13 cellular contexts compared by ENCODE assay signal in the genomic region with DNA sequence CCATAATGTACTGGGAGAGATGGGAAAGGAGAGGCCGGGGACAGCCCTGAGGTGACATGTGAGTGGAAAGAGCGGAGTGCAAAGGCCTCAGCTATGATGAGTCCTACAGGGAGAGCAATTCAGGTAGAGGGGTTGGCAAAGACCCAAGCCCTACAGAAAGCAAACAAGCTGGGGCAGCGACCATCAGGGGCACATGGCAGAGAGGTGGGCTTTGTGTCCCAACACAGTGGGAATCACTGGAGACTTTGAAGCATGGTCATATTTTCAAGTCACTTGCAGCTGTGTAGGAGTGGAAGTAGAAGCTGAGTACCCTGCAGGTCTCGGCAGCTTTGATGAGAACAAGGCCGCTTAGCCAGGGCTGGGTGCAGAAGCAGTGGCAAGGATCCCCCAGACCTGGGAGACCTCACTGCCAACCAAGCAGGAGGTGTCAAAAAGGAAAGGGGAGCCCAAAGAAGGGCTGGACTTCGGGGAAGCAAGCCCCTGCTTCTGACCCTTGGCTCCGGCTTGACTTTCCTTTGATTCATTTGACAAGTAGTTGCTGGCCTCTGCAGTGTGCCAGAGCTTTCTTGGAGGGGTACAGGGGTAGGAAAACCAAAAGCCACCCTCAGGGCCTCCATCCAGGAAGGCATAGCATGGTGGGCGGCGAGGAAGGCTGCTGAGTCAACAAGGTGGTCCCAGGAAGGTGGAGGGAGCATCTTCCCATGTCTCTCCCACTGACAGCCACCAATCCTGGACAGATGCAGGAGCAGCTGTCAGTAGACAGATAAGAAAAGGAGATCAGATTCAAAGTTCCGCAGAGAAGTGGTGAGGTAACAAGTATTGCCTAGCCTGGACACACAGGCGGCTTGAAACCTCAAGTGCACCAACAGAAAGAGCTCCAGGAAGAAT. TPM values are rescaled to one million over a fixed set of nuclear protein-coding genes. Genes with fewer than 3 reads are reported as not detected.
A peak's percentile ranks its signal among the peaks of the same experiment; 100 is the strongest.
DNase-seq lines count a peak whose midpoint lies in the region; ATAC-seq and TF ChIP-seq lines count a peak whose summit lies in the region.
"Had no signal": no experiment of that assay in that cellular context is flagged by ENCODE, and none has a peak within 500 bp of the region (broad histone marks: within the 10 kb centered on the region; RNA-seq: fewer than 3 reads in every experiment).

No MANE protein-coding gene starts in this region.

- in situ Hi-C loops in IMR-90 (cut with MboI; ENCODE audit: low sequenced_read_pairs), result loop anchor here (5.0 kb wide), 1 partner anchor 130 kb away; no protein-coding TSS in a partner anchor
- in situ Hi-C loops in gastrocnemius medialis (cut with MboI; ENCODE audit: low sequenced_read_pairs in 4 of 4), result no loop called here

- H3K27ac Mint-ChIP-seq in T-helper 1 cell treated with Interleukin-12 subunit alpha and Interleukin-12 subunit beta and Interleukin-4 antibody, amounts not matched to agents 30 μg/mL and 1 μg/mL, for 36 hours, result peak overlapping the region; percentile 31
- peak overlapping the region; percentile 23 for H3K27ac Mint-ChIP-seq in dendritic cell treated with granulocyte-macrophage colony-stimulating factor and Interleukin-4, amounts not matched to agents 40 ng/mL and 50 ng/mL, for 4 days

- H2BK120ac ChIP-seq in IMR-90 (ENCODE audit: low read depth, low read length), result no peak overlapping the region

- H2AK5ac ChIP-seq in IMR-90 (ENCODE audit: low read depth, low read length), result no peak overlapping the region

- no peak overlapping the region for H3K4me2 ChIP-seq in IMR-90 (ENCODE audit: low read depth, low read length)

- ATAC-seq in IMR-90 (ENCODE audit: low read depth) (no peak), gastrocnemius medialis (no peak)

- DNase-seq in T-helper 1 cell (no peak), IMR-90 (no peak), gastrocnemius medialis (peak in 1 of 2 donors; percentile 20), NOMO-1 treated with DMSO at 0.1 percent for 48 hours (lab: John Stamatoyannopoulos, UW; ENCODE audit: unreplicated experiment) (no peak), GM10266 (ENCODE audit: extremely low spot score) (no peak)
- DNase-seq in stimulated activated CD4-positive, alpha-beta T cell treated with anti-CD3 and anti-CD28 coated beads, Interleukin-4, amount 100 ng/mL, for 24 hours, result no peak
- DNase-seq: central memory CD4-positive, alpha-beta T cell; GF-D8; KBM-7; NCI-H446 treated with DMSO at 0.1 percent for 48 hours had no signal

- TF ChIP-seq CTCF in IMR-90 (conservative IDR thresholded peaks at IDR 0.05; ENCODE audit: low read depth, low read length), result no peak
- TF ChIP-seq CTCF in gastrocnemius medialis (IDR thresholded peaks at IDR 0.05 in 4 of 5, conservative IDR thresholded peaks at IDR 0.05 in 1 of 5), result no peak
- TF ChIP-seq CTCF in GM10266 (IDR thresholded peaks at IDR 0.05; ENCODE audit: control insufficient read depth, insufficient read depth, low read depth, missing control alignments), result no peak

- no peaks in the 10 kb centered on the region for H3K9me3 ChIP-seq in IMR-90 (ENCODE audit: control insufficient read depth, insufficient read depth, low read length)
- H3K9me3 ChIP-seq in gastrocnemius medialis, result no peaks in the 10 kb centered on the region

- CTCF ChIA-PET in IMR-90 (lab: Yijun Ruan, JAX), result interaction anchor here (0.5 to 0.9 kb wide), 2 partner anchors 47 to 240 kb away, joined by 3 to 5 read pairs; no protein-coding TSS in a partner anchor

- H3K4me1 ChIP-seq in IMR-90 (ENCODE audit: control insufficient read depth, insufficient read depth, low read length), result peaks cover 14% of the 10 kb centered on the region
- peaks cover 60 to 73% of the 10 kb centered on the region in 2 donors for H3K4me1 ChIP-seq in gastrocnemius medialis

- H3K4me3 Mint-ChIP-seq in T-helper 1 cell treated with Interleukin-12 subunit alpha and Interleukin-12 subunit beta and Interleukin-4 antibody, amounts not matched to agents 30 μg/mL and 1 μg/mL, for 36 hours, result no peak overlapping the region
- H3K4me3 Mint-ChIP-seq in dendritic cell treated with granulocyte-macrophage colony-stimulating factor and Interleukin-4, amounts not matched to agents 40 ng/mL and 50 ng/mL, for 4 days, result no peak overlapping the region

- no TSS peak for BruUV-seq in IMR-90 (replicated peaks; lab: Mats Ljungman, UMichigan)

- TF ChIP-seq RAD21 in IMR-90 (IDR thresholded peaks at IDR 0.05; ENCODE audit: low read length), result no peak

- H3K27ac ChIP-seq in IMR-90 (ENCODE audit: insufficient read depth, low read length) (no peak overlapping the region), gastrocnemius medialis (peak overlapping the region; percentile 85 to 95 (median 90))

- no peak overlapping the region for H3K14ac ChIP-seq in IMR-90 (replicated peaks; ENCODE audit: low read depth, low read length)

- H3K56ac ChIP-seq in IMR-90 (ENCODE audit: extremely low read depth, insufficient read depth, low read length), result no peak overlapping the region

- no peaks in the 10 kb centered on the region for H3K27me3 ChIP-seq in IMR-90 (ENCODE audit: control insufficient read depth, insufficient read depth, low read length)
- H3K27me3 ChIP-seq in gastrocnemius medialis, result no peaks in the 10 kb centered on the region

- no peak overlapping the region for H2BK20ac ChIP-seq in IMR-90 (ENCODE audit: low read depth, low read length)

- H3K9ac ChIP-seq in IMR-90 (ENCODE audit: low read depth, low read length), result no peak overlapping the region

- H3K18ac ChIP-seq in IMR-90 (ENCODE audit: low read depth, low read length), result no peak overlapping the region

- H3K27me3 Mint-ChIP-seq in T-helper 1 cell treated with Interleukin-12 subunit alpha and Interleukin-12 subunit beta and Interleukin-4 antibody, amounts not matched to agents 30 μg/mL and 1 μg/mL, for 36 hours (ENCODE audit: low read depth), result no peaks in the 10 kb centered on the region
- H3K27me3 Mint-ChIP-seq in dendritic cell treated with granulocyte-macrophage colony-stimulating factor and Interleukin-4, amounts not matched to agents 40 ng/mL and 50 ng/mL, for 4 days, result peaks cover 6% of the 10 kb centered on the region

- peaks cover 18% of the 10 kb centered on the region for H4K20me1 ChIP-seq in IMR-90 (ENCODE audit: insufficient read depth, low read length)

- H3K79me1 ChIP-seq in IMR-90 (ENCODE audit: low read depth in 1 of 2, low read length in 2 of 2), result no peaks in the 10 kb centered on the region

- intact Hi-C loops in IMR-90 (cut with micrococcal nuclease) (no loop called here), gastrocnemius medialis (cut with DNase I; ENCODE audit: low total_unique reads) (loop anchor here (5.0 kb wide), 2 partner anchors 255 to 515 kb away; a partner anchor contains a TSS)
- intact Hi-C loops in dendritic cell treated with granulocyte-macrophage colony-stimulating factor and Interleukin-4, amounts not matched to agents 40 ng/mL and 50 ng/mL, for 4 days (cut with micrococcal nuclease), result no loop called here

- no peak overlapping the region for H3K4ac ChIP-seq in IMR-90 (ENCODE audit: low read depth, low read length)

- dilution Hi-C loops in IMR-90 (cut with HindIII; ENCODE audit: low sequenced_read_pairs, unreplicated experiment), result no loop called here

- no peaks in the 10 kb centered on the region for H3K9me3 Mint-ChIP-seq in T-helper 1 cell treated with Interleukin-12 subunit alpha and Interleukin-12 subunit beta and Interleukin-4 antibody, amounts not matched to agents 30 μg/mL and 1 μg/mL, for 36 hours
- no peaks in the 10 kb centered on the region for H3K9me3 Mint-ChIP-seq in dendritic cell treated with granulocyte-macrophage colony-stimulating factor and Interleukin-4, amounts not matched to agents 40 ng/mL and 50 ng/mL, for 4 days

- TF ChIP-seq POLR2A in IMR-90 (IDR thresholded peaks at IDR 0.05; ENCODE audit: low read depth, low read length) (no peak; the same call in 1 of the 2 replicates), gastrocnemius medialis (IDR thresholded peaks at IDR 0.05) (no peak)

- H4K8ac ChIP-seq in IMR-90 (ENCODE audit: low read depth in 2 of 2, low read length in 2 of 2), result no peak overlapping the region

- H3K36me3 Mint-ChIP-seq in T-helper 1 cell treated with Interleukin-12 subunit alpha and Interleukin-12 subunit beta and Interleukin-4 antibody, amounts not matched to agents 30 μg/mL and 1 μg/mL, for 36 hours (ENCODE audit: low read depth), result peaks cover 7% of the 10 kb centered on the region
- peaks cover 19% of the 10 kb centered on the region for H3K36me3 Mint-ChIP-seq in dendritic cell treated with granulocyte-macrophage colony-stimulating factor and Interleukin-4, amounts not matched to agents 40 ng/mL and 50 ng/mL, for 4 days (ENCODE audit: low read depth)

- no peak overlapping the region for H2BK15ac ChIP-seq in IMR-90 (ENCODE audit: low read depth, low read length)

- 77% methylated on average over 3 of the region's 11 CpGs; no CpG with 5 or more reads in 1 of the 2 experiments for WGBS in IMR-90 (ENCODE audit: extremely low coverage in 2 of 2, insufficient read length in 1 of 2), 2 experiments

- no peak overlapping the region for H2BK5ac ChIP-seq in IMR-90 (ENCODE audit: low read depth, low read length, poor library complexity, severe bottlenecking)

- no peak overlapping the region for H2AFZ ChIP-seq in IMR-90 (replicated peaks; ENCODE audit: low read length, poor library complexity)

- POLR2A ChIA-PET in IMR-90 (lab: Charles Lee; ENCODE audit: unreplicated experiment), result no interaction called here

- peak overlapping the region; percentile 61 for H2AK9ac ChIP-seq in IMR-90 (replicated peaks; ENCODE audit: low read depth, low read length, poor library complexity)

- peaks cover 3% of the 10 kb centered on the region for H3K4me1 Mint-ChIP-seq in T-helper 1 cell treated with Interleukin-12 subunit alpha and Interleukin-12 subunit beta and Interleukin-4 antibody, amounts not matched to agents 30 μg/mL and 1 μg/mL, for 36 hours (ENCODE audit: low read depth)
- H3K4me1 Mint-ChIP-seq in dendritic cell treated with granulocyte-macrophage colony-stimulating factor and Interleukin-4, amounts not matched to agents 40 ng/mL and 50 ng/mL, for 4 days (ENCODE audit: low read depth), result peaks cover 56% of the 10 kb centered on the region

- H4K5ac ChIP-seq in IMR-90 (ENCODE audit: low read depth, low read length), result no peak overlapping the region

- H3K36me3 ChIP-seq in IMR-90 (ENCODE audit: control insufficient read depth, insufficient read depth, low read length) (no peaks in the 10 kb centered on the region), gastrocnemius medialis (no peaks in the 10 kb centered on the region)

- H3K4me3 ChIP-seq in IMR-90 (ENCODE audit: insufficient read depth, low read depth, low read length) (no peak overlapping the region), gastrocnemius medialis (no peak overlapping the region)

- no peak overlapping the region for H4K91ac ChIP-seq in IMR-90 (ENCODE audit: insufficient read depth, low read depth, low read length)

- no peaks in the 10 kb centered on the region; the same call in 1 of the 2 replicates for H3K9me1 ChIP-seq in IMR-90 (ENCODE audit: insufficient read depth, low read length)

- 0 out of 2 replicates have a peak overlapping the region, but pooled peaks have one; percentile 9 for H3K23ac ChIP-seq in IMR-90 (ENCODE audit: low read depth, low read length)

RNA-seq across cellular contexts. Expression of a gene that starts 1.9 kb away (rescaled TPM):
- total RNA-seq in IMR-90 (2012; rRNA removed) (not detected in 2 replicates), gastrocnemius medialis (100 to 1,000 TPM; 129 to 355 (median 306) TPM)
- polyA plus RNA-seq in IMR-90 (2012; rRNA removed), result 0.27 TPM in 1 of 2 replicates, not detected in the other
- polyA plus RNA-seq in IMR-90 (2012; cell fraction: cytosol; rRNA removed), result 0.13 and 0.15 TPM in 2 replicates
- polyA plus RNA-seq in IMR-90 (2012; cell fraction: nucleus; rRNA removed; ENCODE audit: low replicate concordance), result 0.17 TPM in 1 of 2 replicates, not detected in the other
- total RNA-seq: H4 had no signal

RNA-seq across cellular contexts. Expression of a gene that starts 15.0 kb away (rescaled TPM):
- 3.0 and 3.1 TPM in 2 replicates for total RNA-seq in IMR-90 (2012; rRNA removed)
- 9.1 and 9.4 TPM in 2 replicates for polyA plus RNA-seq in IMR-90 (2012; rRNA removed)
- polyA plus RNA-seq in IMR-90 (2012; cell fraction: cytosol; rRNA removed), result 4.4 and 4.7 TPM in 2 replicates
- polyA plus RNA-seq in IMR-90 (2012; cell fraction: nucleus; rRNA removed; ENCODE audit: low replicate concordance), result 42.2 and 74.4 TPM in 2 replicates
- 10 to 100 TPM; 11.1 to 34.6 (median 17.3) TPM for total RNA-seq in gastrocnemius medialis

RNA-seq across cellular contexts. Expression of a gene that starts 22.8 kb away (rescaled TPM):
- total RNA-seq in IMR-90 (2012; rRNA removed), result 166 and 179 TPM in 2 replicates
- polyA plus RNA-seq in IMR-90 (2012; rRNA removed), result 137 and 157 TPM in 2 replicates
- polyA plus RNA-seq in IMR-90 (2012; cell fraction: cytosol; rRNA removed), result 104 and 186 TPM in 2 replicates
- 113 and 184 TPM in 2 replicates for polyA plus RNA-seq in IMR-90 (2012; cell fraction: nucleus; rRNA removed; ENCODE audit: low replicate concordance)
- 10 to 100 TPM; 48.0 to 77.2 (median 56.0) TPM for total RNA-seq in gastrocnemius medialis

RNA-seq across cellular contexts. Expression of a gene that starts 36.8 kb away (rescaled TPM):
- total RNA-seq in IMR-90 (2012; rRNA removed), result 1.1 and 1.4 TPM in 2 replicates
- polyA plus RNA-seq in IMR-90 (2012; rRNA removed), result 5.5 and 5.7 TPM in 2 replicates
- 5.5 and 7.4 TPM in 2 replicates for polyA plus RNA-seq in IMR-90 (2012; cell fraction: cytosol; rRNA removed)
- 21.5 and 34.8 TPM in 2 replicates for polyA plus RNA-seq in IMR-90 (2012; cell fraction: nucleus; rRNA removed; ENCODE audit: low replicate concordance)
- 10 to 100 TPM in 2 of 4 donors, 1 to 10 TPM in 2; 5.8 to 23.6 (median 15.9) TPM for total RNA-seq in gastrocnemius medialis

RNA-seq across cellular contexts. Expression of a gene that starts 56.0 kb away (rescaled TPM):
- total RNA-seq in IMR-90 (2012; rRNA removed) (136 and 163 TPM in 2 replicates), gastrocnemius medialis (10 to 100 TPM; 69.4 to 93.0 (median 77.7) TPM)
- 142 and 165 TPM in 2 replicates for polyA plus RNA-seq in IMR-90 (2012; rRNA removed)
- polyA plus RNA-seq in IMR-90 (2012; cell fraction: cytosol; rRNA removed), result 137 and 138 TPM in 2 replicates
- 99.1 and 163 TPM in 2 replicates for polyA plus RNA-seq in IMR-90 (2012; cell fraction: nucleus; rRNA removed; ENCODE audit: low replicate concordance)

Comparison
In these comparisons a context has a peak if more than half of its experiments do, and no peak if none do; other contexts are left out.
1. RNA of a gene that starts 1.9 kb away (total RNA-seq): 129 to 355 TPM in gastrocnemius medialis; not detected in IMR-90; every median in the first group is over 100 times any median in the second.